In the genomic region with DNA sequence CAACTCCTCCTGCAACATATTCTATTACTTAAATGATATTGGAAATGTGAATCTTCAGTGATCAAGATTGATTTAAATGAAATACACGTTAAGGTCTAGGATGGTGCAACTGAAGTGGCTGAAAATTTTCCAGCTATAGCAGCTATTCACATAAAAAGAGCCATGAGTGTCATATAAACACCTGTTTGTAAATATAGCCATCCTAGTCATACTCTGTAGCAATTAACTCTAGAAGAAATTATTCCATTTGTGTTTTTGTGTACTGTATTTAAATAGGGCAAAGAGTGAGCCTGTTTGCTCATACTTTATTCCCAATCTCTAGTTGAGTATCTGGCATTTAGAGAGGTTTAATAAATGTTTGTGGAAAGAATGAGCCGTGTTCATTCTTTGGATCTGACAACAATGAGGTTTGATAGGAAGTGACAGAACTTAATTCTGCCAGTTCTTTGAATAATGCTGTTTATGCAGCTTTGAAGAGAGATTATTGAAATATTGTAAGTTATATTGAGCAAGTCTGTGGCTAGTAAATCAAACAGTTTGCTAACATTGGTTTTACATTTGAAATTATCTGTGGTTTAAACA, we compare ENCODE assay signal across 30 cellular contexts.
"Had no signal": no experiment of that assay in that cellular context is flagged by ENCODE, and none has a peak within 500 bp of the region (broad histone marks: within the 10 kb centered on the region; RNA-seq: fewer than 3 reads in every experiment).

No MANE protein-coding gene starts in this region.

- H3K27ac Mint-ChIP-seq: activated CD4-positive, alpha-beta memory T cell treated with anti-CD3 and anti-CD28 coated beads for 36 hours; activated CD4-positive, alpha-beta T cell treated with anti-CD3 and anti-CD28 coated beads, Interleukin-2, amount 10 ng/mL, durations not matched to agents 24 days and 14 days; activated naive CD4-positive, alpha-beta T cell treated with anti-CD3 and anti-CD28 coated beads for 36 hours; activated T-helper 1 cell treated with anti-CD3 and anti-CD28 coated beads, Interleukin-12 subunit alpha, Interleukin-12 subunit beta, Interleukin-2, Interleukin-4 antibody, amounts not matched to agents 30 ng/mL and 10 ng/mL and 1 ng/mL, durations not matched to agents 14 hours and 24 hours and 36 hours; mesothelial cell of epicardium; stimulated activated memory B cell treated with anti-CD40 and anti-IgM and Interleukin-4, amounts not matched to agents 10 μg/mL and 1 μg/mL and 100 μg/mL, for 72 hours; stimulated activated naive CD8-positive, alpha-beta T cell treated with anti-CD3 and anti-CD28 coated beads, Interleukin-15, amount 100 ng/mL, for 72 hours had no signal

- H3K4me3 ChIP-seq: breast epithelium, esophagus squamous epithelium, gastroesophageal sphincter, pancreas, prostate gland, sigmoid colon, thyroid gland, upper lobe of right lung had no signal

- H3K27me3 Mint-ChIP-seq: activated CD4-positive, alpha-beta memory T cell treated with anti-CD3 and anti-CD28 coated beads for 36 hours; activated CD4-positive, alpha-beta T cell treated with anti-CD3 and anti-CD28 coated beads, Interleukin-2, amount 10 ng/mL, durations not matched to agents 24 days and 14 days; naive B cell; stimulated activated memory B cell treated with anti-CD40 and anti-IgM and Interleukin-4, amounts not matched to agents 10 μg/mL and 1 μg/mL and 100 μg/mL, for 72 hours; stimulated activated naive CD8-positive, alpha-beta T cell treated with anti-CD3 and anti-CD28 coated beads, Interleukin-15, amount 100 ng/mL, for 72 hours had no signal

- H3K27ac ChIP-seq: breast epithelium, epithelial cell of prostate, esophagus squamous epithelium, gastroesophageal sphincter, pancreas, prostate gland, sigmoid colon, thyroid gland, upper lobe of right lung had no signal

- H3K36me3 ChIP-seq: breast epithelium, esophagus squamous epithelium, gastroesophageal sphincter, pancreas, prostate gland, sigmoid colon, thyroid gland, upper lobe of right lung had no signal

- DNase-seq: activated CD4-positive, alpha-beta memory T cell treated with anti-CD3 and anti-CD28 coated beads for 36 hours; activated CD4-positive, alpha-beta T cell treated with anti-CD3 and anti-CD28 coated beads, Interleukin-2, amount 10 ng/mL, durations not matched to agents 24 days and 14 days; activated CD4-positive, CD25-positive, alpha-beta regulatory T cell treated with anti-CD3 and anti-CD28 coated beads, Interleukin-2, amount 50 U/mL, for 72 hours; activated CD8-positive, alpha-beta memory T cell treated with anti-CD3 and anti-CD28 coated beads, Interleukin-2, amount 50 U/mL, for 4 hours; activated effector memory CD4-positive, alpha-beta T cell treated with anti-CD3 and anti-CD28 coated beads, Interleukin-2, amount 50 U/mL, for 16 hours; activated naive CD4-positive, alpha-beta T cell treated with anti-CD3 and anti-CD28 coated beads for 36 hours; activated T-cell treated with anti-CD3 and anti-CD28 coated beads, Interleukin-2, amount 50 U/mL, for 1 hour; amygdala; central memory CD4-positive, alpha-beta T cell; effector CD4-positive, alpha-beta T cell; esophagus squamous epithelium; hippocampal formation; left colon; naive B cell; pancreas; sigmoid colon; small intestine; stimulated activated CD4-positive, alpha-beta T cell treated with anti-CD3 and anti-CD28 coated beads, Interleukin-4, amount 100 ng/mL, for 24 hours; stimulated activated naive CD8-positive, alpha-beta T cell treated with anti-CD3 and anti-CD28 coated beads, Interleukin-15, amount 100 ng/mL, for 72 hours; T-helper 2 cell; thyroid gland; upper lobe of right lung had no signal

- H3K9me3 Mint-ChIP-seq: activated CD4-positive, alpha-beta memory T cell treated with anti-CD3 and anti-CD28 coated beads for 36 hours; activated CD4-positive, alpha-beta T cell treated with anti-CD3 and anti-CD28 coated beads, Interleukin-2, amount 10 ng/mL, durations not matched to agents 24 days and 14 days; activated naive CD4-positive, alpha-beta T cell treated with anti-CD3 and anti-CD28 coated beads for 36 hours; activated T-helper 1 cell treated with anti-CD3 and anti-CD28 coated beads, Interleukin-12 subunit alpha, Interleukin-12 subunit beta, Interleukin-2, Interleukin-4 antibody, amounts not matched to agents 30 ng/mL and 10 ng/mL and 1 ng/mL, durations not matched to agents 14 hours and 24 hours and 36 hours; mesothelial cell of epicardium; naive B cell; stimulated activated memory B cell treated with anti-CD40 and anti-IgM and Interleukin-4, amounts not matched to agents 10 μg/mL and 1 μg/mL and 100 μg/mL, for 72 hours; stimulated activated naive CD8-positive, alpha-beta T cell treated with anti-CD3 and anti-CD28 coated beads, Interleukin-15, amount 100 ng/mL, for 72 hours had no signal

- H3K4me3 Mint-ChIP-seq: activated CD4-positive, alpha-beta memory T cell treated with anti-CD3 and anti-CD28 coated beads for 36 hours; activated CD4-positive, alpha-beta T cell treated with anti-CD3 and anti-CD28 coated beads, Interleukin-2, amount 10 ng/mL, durations not matched to agents 24 days and 14 days; activated naive CD4-positive, alpha-beta T cell treated with anti-CD3 and anti-CD28 coated beads for 36 hours; activated T-helper 1 cell treated with anti-CD3 and anti-CD28 coated beads, Interleukin-12 subunit alpha, Interleukin-12 subunit beta, Interleukin-2, Interleukin-4 antibody, amounts not matched to agents 30 ng/mL and 10 ng/mL and 1 ng/mL, durations not matched to agents 14 hours and 24 hours and 36 hours; mesothelial cell of epicardium; naive B cell; stimulated activated memory B cell treated with anti-CD40 and anti-IgM and Interleukin-4, amounts not matched to agents 10 μg/mL and 1 μg/mL and 100 μg/mL, for 72 hours; stimulated activated naive CD8-positive, alpha-beta T cell treated with anti-CD3 and anti-CD28 coated beads, Interleukin-15, amount 100 ng/mL, for 72 hours had no signal

- H3K4me1 ChIP-seq: breast epithelium, prostate gland, thyroid gland had no signal

- H3K9me3 ChIP-seq: breast epithelium, esophagus squamous epithelium, gastroesophageal sphincter, pancreas, prostate gland, sigmoid colon, thyroid gland, upper lobe of right lung had no signal

- H3K4me1 Mint-ChIP-seq: mesothelial cell of epicardium had no signal

- FAIRE-seq: keratinocyte, pancreas, small intestine had no signal

- ATAC-seq: gastroesophageal sphincter; left colon; stimulated activated memory B cell treated with anti-CD40 and anti-IgM and Interleukin-4, amounts not matched to agents 10 μg/mL and 1 μg/mL and 100 μg/mL, for 72 hours; stimulated activated naive CD8-positive, alpha-beta T cell treated with anti-CD3 and anti-CD28 coated beads, Interleukin-15, amount 100 ng/mL, for 72 hours; upper lobe of right lung had no signal
